28 cellular contexts compared by ENCODE assay signal in genomic region chr19:35853038-35853756, GRCh38. TPM values are rescaled to one million over a fixed set of nuclear protein-coding genes. Genes with fewer than 3 reads are reported as not detected.
"Had no signal": no experiment of that assay in that cellular context is flagged by ENCODE, and none has a peak within 500 bp of the region (broad histone marks: within the 10 kb centered on the region; RNA-seq: fewer than 3 reads in every experiment).

No MANE protein-coding gene starts in this region.

- H3K9ac ChIP-seq: KMS-11 had no signal

- H3K36me3 ChIP-seq: ascending aorta, SJSA1 had no signal

- ATAC-seq: activated CD8-positive, alpha-beta T cell treated with anti-CD3 and anti-CD28 coated beads, Interleukin-2, amount 10 ng/mL, durations not matched to agents 7 days and 5 days; Panc1; WTC11 had no signal

- DNase-seq: activated CD4-positive, alpha-beta T cell treated with anti-CD3 and anti-CD28 coated beads for 48 hours; activated CD4-positive, alpha-beta T cell treated with anti-CD3 and anti-CD28 coated beads, Interleukin-2, amount 50 U/mL, for 4 hours; activated CD4-positive, CD25-positive, alpha-beta regulatory T cell treated with anti-CD3 and anti-CD28 coated beads, Interleukin-2, amount 50 U/mL, for 72 hours; activated CD8-positive, alpha-beta memory T cell treated with anti-CD3 and anti-CD28 coated beads, Interleukin-2, amount 50 U/mL, for 48 hours; activated CD8-positive, alpha-beta T cell treated with anti-CD3 and anti-CD28 coated beads, Interleukin-2, amount 10 ng/mL, durations not matched to agents 7 days and 5 days; activated effector memory CD4-positive, alpha-beta T cell treated with Interleukin-2 at 50 U/mL for 16 hours; activated naive CD4-positive, alpha-beta T cell; activated T-cell treated with anti-CD3 and anti-CD28 coated beads, Interleukin-2, amount 50 U/mL, for 1 hour; amniotic stem cell; NCI-H1092; NCI-H1417; NCI-H1930; NCI-H2107; NCI-H226; NCI-H526; NCI-H774; NK-92 treated with Interleukin-12 subunit alpha and Interleukin-12 subunit beta, amount 100 ng/mL, for 24 hours; OCI-M1; SHP77 had no signal

- H3K4me2 ChIP-seq: KMS-11 had no signal

- H3K4me1 ChIP-seq: SJSA1 had no signal

- H3K27ac ChIP-seq: ascending aorta, KMS-11, RWPE1, SJSA1 had no signal

- H3K9me3 ChIP-seq: ascending aorta, SJSA1 had no signal

- H3K4me3 ChIP-seq: ascending aorta, SJSA1 had no signal

RNA-seq across cellular contexts. Expression of gene NPHS1, which starts 0.9 kb away (rescaled TPM):
- total RNA-seq: activated CD8-positive, alpha-beta T cell treated with anti-CD3 and anti-CD28 coated beads, Interleukin-2, amount 10 ng/mL, durations not matched to agents 7 days and 5 days; ascending aorta; MCF 10A; NCI-H460; SJSA1 had no signal
- polyA plus RNA-seq: IgD-negative memory B cell had no signal

RNA-seq across cellular contexts. Expression of gene KIRREL2, which starts 3.5 kb away (rescaled TPM):
- total RNA-seq: ascending aorta, MCF 10A, SJSA1 had no signal
- polyA plus RNA-seq: IgD-negative memory B cell had no signal

RNA-seq across cellular contexts. Expression of gene APLP1, which starts 15.2 kb away (rescaled TPM):
- polyA plus RNA-seq: IgD-negative memory B cell had no signal

RNA-seq across cellular contexts. Expression of gene PRODH2, which starts 40.6 kb away (rescaled TPM):
- total RNA-seq: activated CD8-positive, alpha-beta T cell treated with anti-CD3 and anti-CD28 coated beads, Interleukin-2, amount 10 ng/mL, durations not matched to agents 7 days and 5 days; ascending aorta; MCF 10A; NCI-H460; SJSA1; WTC11 had no signal
- polyA plus RNA-seq: IgD-negative memory B cell had no signal
